ENCODE assay signal across 8 cellular contexts in genomic region chrX:101658661-101659477, GRCh38. TPM values are rescaled to one million over a fixed set of nuclear protein-coding genes. Genes with fewer than 3 reads are reported as not detected.
DNase-seq lines count a peak whose midpoint lies in the region; ATAC-seq, FAIRE-seq and TF ChIP-seq lines count a peak whose summit lies in the region.

No MANE protein-coding gene starts in this region.

- no peak overlapping the region for H2AFZ ChIP-seq in H1 (ENCODE audit: low read length)

- peak overlapping the region; percentile 25 for H3K27ac Mint-ChIP-seq in activated CD8-positive, alpha-beta T cell treated with anti-CD3 and anti-CD28 coated beads, Interleukin-2, amount 10 ng/mL, durations not matched to agents 7 days and 5 days
- peak overlapping the region; percentile 48 for H3K27ac Mint-ChIP-seq in mesothelial cell of epicardium

- H3K4me1 ChIP-seq in H1 (replicated peaks in 1 of 4; ENCODE audit: control insufficient read depth in 3 of 4, insufficient read depth in 4 of 4, low read length in 3 of 4): peaks cover 0 to 4% (median 1%) of the 10 kb centered on the region in 4 experiments; a peak in 2 of 7 replicates

- TF ChIP-seq EP300 in H1 (IDR thresholded peaks at IDR 0.05; ENCODE audit: borderline replicate concordance in 1 of 2, low read depth in 2 of 2, low read length in 2 of 2): no peak

- H3K4ac ChIP-seq in H1 (replicated peaks; ENCODE audit: insufficient read length, low read depth, low read length): no peak overlapping the region

- H3K18ac ChIP-seq in H1 (ENCODE audit: extremely low read depth, low read length): peak overlapping the region; percentile 78

- no peak overlapping the region for H2AK5ac ChIP-seq in H1 (ENCODE audit: low read depth, low read length)

- H3K56ac ChIP-seq in H1 (replicated peaks; ENCODE audit: insufficient read length, low read depth, low read length): peak overlapping the region; percentile 16

- peak overlapping the region; percentile 69; the same call in 1 of the 2 replicates for H4K8ac ChIP-seq in H1 (ENCODE audit: extremely low read depth, insufficient read depth, low read length)

- FAIRE-seq in H1 (lab: Jason Lieb, UNC): no peak

- POLR2A ChIA-PET in HEK293T (lab: Yijun Ruan, JAX) (interaction anchor here (1.3 kb wide), 1 partner anchor 27 kb away, joined by 5 read pairs; no protein-coding TSS in a partner anchor), H1 (lab: Charles Lee; ENCODE audit: partially characterized antibody) (interaction anchor here (0.7 to 1.7 kb wide), 7 partner anchors 11 to 268 kb away, joined by 3 to 5 read pairs (median 3); partner anchors contain the start of genes ARMCX6 and RPL36A)
- POLR2A ChIA-PET in activated CD8-positive, alpha-beta T cell treated with anti-CD3 and anti-CD28 coated beads, Interleukin-2, amount 10 ng/mL, durations not matched to agents 7 days and 5 days (lab: Charles Lee): no interaction called here

- no peak overlapping the region for H4K91ac ChIP-seq in H1 (replicated peaks; ENCODE audit: insufficient read length, low read length)

- H3K36me3 ChIP-seq in H1 (ENCODE audit: control insufficient read depth in 2 of 4, insufficient read depth in 4 of 4, low read length in 3 of 4): peaks cover 3 to 18% (median 8%) of the 10 kb centered on the region in 4 experiments; a peak in 6 of 8 replicates

- no peaks in the 10 kb centered on the region for H3K9me3 ChIP-seq in H1 (ENCODE audit: insufficient read depth in 2 of 2, low read depth in 1 of 2, low read length in 1 of 2)

- no peak overlapping the region for H3K14ac ChIP-seq in H1 (ENCODE audit: insufficient read length)

- peak overlapping the region; percentile 21 for H4K5ac ChIP-seq in H1 (ENCODE audit: insufficient read length, low read depth, low read length)

- H2BK12ac ChIP-seq in H1 (ENCODE audit: low read depth, low read length): no peak overlapping the region

- peak overlapping the region; percentile 13 to 89 (median 68) for H3K9ac ChIP-seq in H1 (replicated peaks in 1 of 4; ENCODE audit: extremely low read depth in 1 of 4, low read depth in 3 of 4, low read length in 3 of 4)

- peak; percentile 4 for DNase-seq in DMS153 (lab: John Stamatoyannopoulos, UW)
- DNase-seq in HEK293T (ENCODE audit: extremely low spot score): peak; percentile 52
- peak; percentile 41 for DNase-seq in NCI-H2171 treated with DMSO at 0.1 percent for 48 hours (lab: John Stamatoyannopoulos, UW)
- DNase-seq in activated CD8-positive, alpha-beta T cell treated with anti-CD3 and anti-CD28 coated beads, Interleukin-2, amount 10 ng/mL, durations not matched to agents 7 days and 5 days: peak; percentile 67
- DNase-seq in H1 (ENCODE audit: low read depth in 1 of 2, low spot score in 2 of 2): peak in 1 of 2 experiments; percentile 74
- peak; percentile 42 to 68 for DNase-seq in mesothelial cell of epicardium (ENCODE audit: low spot score in 2 of 2, unreplicated experiment in 2 of 2)
- peak; percentile 22 for DNase-seq in stimulated activated CD8-positive, alpha-beta memory T cell treated with anti-CD3 and anti-CD28 coated beads, Interleukin-12 subunit alpha, Interleukin-12 subunit beta, amount 100 ng/mL, for 4 hours (ENCODE audit: low read depth)

- no peaks in the 10 kb centered on the region for H4K20me1 ChIP-seq in H1 (replicated peaks in 1 of 2; ENCODE audit: control insufficient read depth in 1 of 2, insufficient read depth in 2 of 2, low read length in 2 of 2)

- H3K27ac ChIP-seq in H1 (ENCODE audit: low read depth, low read length): peak overlapping the region; percentile 84

- WGBS in H1 (ENCODE audit: extremely low coverage in 1 of 2, insufficient coverage in 1 of 2, insufficient read length in 1 of 2, insufficient replicate concordance in 2 of 2, low coverage in 1 of 2, low lambda C conversion rate in 2 of 2, missing lambda C conversion rate in 1 of 2), 2 experiments: 1% methylated on average over 15 of the region's 37 CpGs; no CpG with 5 or more reads in 1 of the 2 experiments

- H2BK120ac ChIP-seq in H1 (replicated peaks; ENCODE audit: low read depth, low read length): no peak overlapping the region

- H3K79me1 ChIP-seq in H1 (ENCODE audit: low read depth, low read length): no peaks in the 10 kb centered on the region; the same call in 1 of the 2 replicates

- TF ChIP-seq RAD21 in H1 (IDR thresholded peaks at IDR 0.05 in 1 of 2, conservative IDR thresholded peaks at IDR 0.05 in 1 of 2; ENCODE audit: low read depth in 2 of 2, low read length in 2 of 2): no peak

- peaks cover 21% of the 10 kb centered on the region for H3K4me1 Mint-ChIP-seq in activated CD8-positive, alpha-beta T cell treated with anti-CD3 and anti-CD28 coated beads, Interleukin-2, amount 10 ng/mL, durations not matched to agents 7 days and 5 days (ENCODE audit: low read depth)
- H3K4me1 Mint-ChIP-seq in mesothelial cell of epicardium: peaks cover 4% of the 10 kb centered on the region

- H3K4me2 ChIP-seq in H1 (ENCODE audit: insufficient read depth in 1 of 2, low read depth in 2 of 2, low read length in 2 of 2): peak overlapping the region; percentile 68 to 91

- TF ChIP-seq CTCF in H1 (IDR thresholded peaks at IDR 0.05; ENCODE audit: control extremely low read depth in 1 of 3, insufficient read depth in 1 of 3, low read depth in 1 of 3, low read length in 3 of 3) (no peak), mesothelial cell of epicardium (IDR thresholded peaks at IDR 0.05; ENCODE audit: unreplicated experiment) (no peak)

- peak overlapping the region; percentile 75 for H3K4me3 Mint-ChIP-seq in activated CD8-positive, alpha-beta T cell treated with anti-CD3 and anti-CD28 coated beads, Interleukin-2, amount 10 ng/mL, durations not matched to agents 7 days and 5 days
- peak overlapping the region; percentile 84 for H3K4me3 Mint-ChIP-seq in mesothelial cell of epicardium

- ATAC-seq in activated CD8-positive, alpha-beta T cell treated with anti-CD3 and anti-CD28 coated beads, Interleukin-2, amount 10 ng/mL, durations not matched to agents 7 days and 5 days: peak; percentile 86
- ATAC-seq in GM18520 (IDR thresholded peaks at IDR 0.05; ENCODE audit: unreplicated experiment): no peak

- no peaks in the 10 kb centered on the region for H3K23me2 ChIP-seq in H1 (ENCODE audit: low read depth, low read length)

- no peak overlapping the region for H2BK15ac ChIP-seq in H1 (ENCODE audit: low read length)

- peak overlapping the region; percentile 65 to 87 (median 76) for H3K4me3 ChIP-seq in H1 (ENCODE audit: extremely low read depth in 1 of 4, insufficient read depth in 2 of 4, low read depth in 3 of 4, low read length in 4 of 4)

- peak in 1 of 2 experiments; percentile 75; a peak in 2 of 3 replicates for TF ChIP-seq POLR2A in H1 (IDR thresholded peaks at IDR 0.05; ENCODE audit: control extremely low read depth in 1 of 2, low read depth in 2 of 2, low read length in 2 of 2)

- H3K27me3 Mint-ChIP-seq in activated CD8-positive, alpha-beta T cell treated with anti-CD3 and anti-CD28 coated beads, Interleukin-2, amount 10 ng/mL, durations not matched to agents 7 days and 5 days (ENCODE audit: low read depth): peaks cover 11% of the 10 kb centered on the region
- no peaks in the 10 kb centered on the region for H3K27me3 Mint-ChIP-seq in mesothelial cell of epicardium (ENCODE audit: low read depth)

- H3K9me3 Mint-ChIP-seq in activated CD8-positive, alpha-beta T cell treated with anti-CD3 and anti-CD28 coated beads, Interleukin-2, amount 10 ng/mL, durations not matched to agents 7 days and 5 days (ENCODE audit: insufficient read depth): no peaks in the 10 kb centered on the region
- H3K9me3 Mint-ChIP-seq in mesothelial cell of epicardium: peaks cover 29% of the 10 kb centered on the region

- H3K23ac ChIP-seq in H1 (ENCODE audit: insufficient read length): no peak overlapping the region

- H3K27me3 ChIP-seq in H1 (replicated peaks in 1 of 4; ENCODE audit: control insufficient read depth in 3 of 4, extremely low read depth in 1 of 4, insufficient read depth in 3 of 4, low read length in 3 of 4): no peaks in the 10 kb centered on the region

- H3K79me2 ChIP-seq in H1 (ENCODE audit: control insufficient read depth in 1 of 2, insufficient read depth in 2 of 2, low read length in 2 of 2): no peaks in the 10 kb centered on the region

- H2BK20ac ChIP-seq in H1 (ENCODE audit: low read length): no peak overlapping the region

- CTCF ChIA-PET in HEK293T (lab: Yijun Ruan, JAX) (no interaction called here), H1 (lab: Charles Lee; ENCODE audit: partially characterized antibody) (no interaction called here)
- CTCF ChIA-PET in activated CD8-positive, alpha-beta T cell treated with anti-CD3 and anti-CD28 coated beads, Interleukin-2, amount 10 ng/mL, durations not matched to agents 7 days and 5 days (lab: Charles Lee): no interaction called here

- no peak overlapping the region; the same call in 1 of the 2 replicates for H2BK5ac ChIP-seq in H1 (ENCODE audit: low read depth, low read length)

- H3K36me3 Mint-ChIP-seq in activated CD8-positive, alpha-beta T cell treated with anti-CD3 and anti-CD28 coated beads, Interleukin-2, amount 10 ng/mL, durations not matched to agents 7 days and 5 days (ENCODE audit: low read depth): peaks cover 2% of the 10 kb centered on the region
- H3K36me3 Mint-ChIP-seq in mesothelial cell of epicardium: no peaks in the 10 kb centered on the region

RNA-seq across cellular contexts. Expression of gene ARMCX2, which starts 0.8 kb away (rescaled TPM):
- 1 to 10 TPM; 3.6 to 4.4 TPM for total RNA-seq in activated CD8-positive, alpha-beta T cell treated with anti-CD3 and anti-CD28 coated beads, Interleukin-2, amount 10 ng/mL, durations not matched to agents 7 days and 5 days
- total RNA-seq in H1 (2021; fragmentation: NEBNext Ultra II Directional; extraction: Animal tissue kit (Norgen Biotek cat#: 25700)): 110 and 113 TPM in 2 replicates
- polyA plus RNA-seq in H1 (2011; rRNA removed): 39.7 and 39.9 TPM in 2 replicates
- polyA plus RNA-seq in H1 (2011; cell fraction: cytosol; rRNA removed): 61.2 TPM
- 121 TPM for polyA plus RNA-seq in H1 (2011; cell fraction: nucleus; rRNA removed)
- 93.8 to 114 TPM (median 106 TPM) in 4 replicates for polyA plus RNA-seq in H1 (2012, experiment 1 of 2)
- 37.6 TPM for polyA plus RNA-seq in H1 (2012, experiment 2 of 2)
- polyA plus RNA-seq in H1 (2013, experiment 1 of 2): 69.2 TPM
- polyA plus RNA-seq in H1 (2013, experiment 2 of 2): 70.1 TPM
- polyA minus RNA-seq in H1 (2011; rRNA and poly(A)+ RNA removed): 87.8 and 104 TPM in 2 replicates
- 38.1 TPM for polyA minus RNA-seq in H1 (2011; cell fraction: cytosol; rRNA and poly(A)+ RNA removed)
- 35.1 TPM for polyA minus RNA-seq in H1 (2011; cell fraction: nucleus; rRNA and poly(A)+ RNA removed)
- 110 to 119 TPM (median 116 TPM) in 3 replicates for total RNA-seq in mesothelial cell of epicardium

RNA-seq across cellular contexts. Expression of gene ARMCX3, which starts 35.9 kb away (rescaled TPM):
- 10 to 100 TPM; 18.4 to 21.6 TPM for total RNA-seq in activated CD8-positive, alpha-beta T cell treated with anti-CD3 and anti-CD28 coated beads, Interleukin-2, amount 10 ng/mL, durations not matched to agents 7 days and 5 days
- total RNA-seq in H1 (2021; fragmentation: NEBNext Ultra II Directional; extraction: Animal tissue kit (Norgen Biotek cat#: 25700)): 19.5 and 20.3 TPM in 2 replicates
- 7.4 and 7.6 TPM in 2 replicates for polyA plus RNA-seq in H1 (2011; rRNA removed)
- 14.1 TPM for polyA plus RNA-seq in H1 (2011; cell fraction: cytosol; rRNA removed)
- 18.1 TPM for polyA plus RNA-seq in H1 (2011; cell fraction: nucleus; rRNA removed)
- polyA plus RNA-seq in H1 (2012, experiment 1 of 2): 13.8 to 20.4 TPM (median 18.5 TPM) in 4 replicates
- 2.3 TPM for polyA plus RNA-seq in H1 (2012, experiment 2 of 2)
- polyA plus RNA-seq in H1 (2013, experiment 1 of 2): 9.0 TPM
- polyA plus RNA-seq in H1 (2013, experiment 2 of 2): 8.8 TPM
- polyA minus RNA-seq in H1 (2011; rRNA and poly(A)+ RNA removed): 11.1 and 13.5 TPM in 2 replicates
- polyA minus RNA-seq in H1 (2011; cell fraction: cytosol; rRNA and poly(A)+ RNA removed): 9.2 TPM
- 17.1 TPM for polyA minus RNA-seq in H1 (2011; cell fraction: nucleus; rRNA and poly(A)+ RNA removed)
- 58.7 to 61.6 TPM (median 59.9 TPM) in 3 replicates for total RNA-seq in mesothelial cell of epicardium

RNA-seq across cellular contexts. Expression of gene ARMCX6, which starts 41.1 kb away (rescaled TPM):
- 10 to 100 TPM; 37.9 to 38.4 TPM for total RNA-seq in activated CD8-positive, alpha-beta T cell treated with anti-CD3 and anti-CD28 coated beads, Interleukin-2, amount 10 ng/mL, durations not matched to agents 7 days and 5 days
- total RNA-seq in H1 (2021; fragmentation: NEBNext Ultra II Directional; extraction: Animal tissue kit (Norgen Biotek cat#: 25700)): 36.6 and 40.0 TPM in 2 replicates
- polyA plus RNA-seq in H1 (2011; rRNA removed): 18.3 and 24.9 TPM in 2 replicates
- 24.3 TPM for polyA plus RNA-seq in H1 (2011; cell fraction: cytosol; rRNA removed)
- polyA plus RNA-seq in H1 (2011; cell fraction: nucleus; rRNA removed): 32.3 TPM
- 35.5 to 37.9 TPM (median 37.1 TPM) in 4 replicates for polyA plus RNA-seq in H1 (2012, experiment 1 of 2)
- polyA plus RNA-seq in H1 (2012, experiment 2 of 2): 25.6 TPM
- 33.8 TPM for polyA plus RNA-seq in H1 (2013, experiment 1 of 2)
- polyA plus RNA-seq in H1 (2013, experiment 2 of 2): 31.6 TPM
- polyA minus RNA-seq in H1 (2011; rRNA and poly(A)+ RNA removed): 9.2 and 21.3 TPM in 2 replicates
- polyA minus RNA-seq in H1 (2011; cell fraction: cytosol; rRNA and poly(A)+ RNA removed): 5.1 TPM
- polyA minus RNA-seq in H1 (2011; cell fraction: nucleus; rRNA and poly(A)+ RNA removed): 11.7 TPM
- total RNA-seq in mesothelial cell of epicardium: 83.1 to 90.4 TPM (median 85.3 TPM) in 3 replicates

Comparison
In these comparisons a context has a peak if more than half of its experiments do, and no peak if none do; other contexts are left out.
1. RNA of gene ARMCX2, which starts 0.8 kb away (total RNA-seq): 110 to 119 TPM in mesothelial cell of epicardium and 110 to 113 TPM in H1; 3.6 to 4.4 TPM in activated CD8-positive, alpha-beta T cell treated with anti-CD3 and anti-CD28 coated beads, Interleukin-2, amount 10 ng/mL, durations not matched to agents 7 days and 5 days; every median in the first group is over 10 times any median in the second.